ENCODE assay signal across 1 cellular context in the genomic region with DNA sequence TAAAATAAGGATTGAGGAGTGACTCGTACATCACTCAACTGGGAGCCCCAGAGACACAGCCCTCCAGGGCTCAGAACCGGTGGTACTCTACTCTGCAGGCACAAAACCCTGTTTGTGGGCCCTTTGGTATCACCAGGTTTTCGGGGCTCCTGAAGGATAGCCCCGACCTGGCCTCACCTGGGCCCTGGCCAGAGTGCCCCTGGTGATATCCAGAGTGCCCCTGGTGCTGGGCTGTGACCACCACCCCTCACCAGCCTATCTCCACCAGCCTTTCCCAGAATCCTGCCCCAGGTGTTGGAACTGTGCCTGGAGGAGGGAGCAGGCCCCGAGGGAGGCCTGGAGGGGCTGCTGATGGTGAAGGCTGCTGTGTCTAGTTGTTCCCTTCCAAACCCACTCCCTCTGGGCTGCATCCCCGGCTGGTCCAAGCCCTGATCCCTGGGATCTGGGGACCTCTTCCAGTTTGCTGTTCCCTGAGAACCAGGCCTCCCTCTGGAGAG.
TF ChIP-seq lines count a peak whose summit lies in the region.

No MANE protein-coding gene starts in this region.

TF ChIP-seq in WTC11, 78 proteins besides CTCF, POLR2A, EP300 and RAD21 (continued from another document):
- TF ChIP-seq, protein P1, sequence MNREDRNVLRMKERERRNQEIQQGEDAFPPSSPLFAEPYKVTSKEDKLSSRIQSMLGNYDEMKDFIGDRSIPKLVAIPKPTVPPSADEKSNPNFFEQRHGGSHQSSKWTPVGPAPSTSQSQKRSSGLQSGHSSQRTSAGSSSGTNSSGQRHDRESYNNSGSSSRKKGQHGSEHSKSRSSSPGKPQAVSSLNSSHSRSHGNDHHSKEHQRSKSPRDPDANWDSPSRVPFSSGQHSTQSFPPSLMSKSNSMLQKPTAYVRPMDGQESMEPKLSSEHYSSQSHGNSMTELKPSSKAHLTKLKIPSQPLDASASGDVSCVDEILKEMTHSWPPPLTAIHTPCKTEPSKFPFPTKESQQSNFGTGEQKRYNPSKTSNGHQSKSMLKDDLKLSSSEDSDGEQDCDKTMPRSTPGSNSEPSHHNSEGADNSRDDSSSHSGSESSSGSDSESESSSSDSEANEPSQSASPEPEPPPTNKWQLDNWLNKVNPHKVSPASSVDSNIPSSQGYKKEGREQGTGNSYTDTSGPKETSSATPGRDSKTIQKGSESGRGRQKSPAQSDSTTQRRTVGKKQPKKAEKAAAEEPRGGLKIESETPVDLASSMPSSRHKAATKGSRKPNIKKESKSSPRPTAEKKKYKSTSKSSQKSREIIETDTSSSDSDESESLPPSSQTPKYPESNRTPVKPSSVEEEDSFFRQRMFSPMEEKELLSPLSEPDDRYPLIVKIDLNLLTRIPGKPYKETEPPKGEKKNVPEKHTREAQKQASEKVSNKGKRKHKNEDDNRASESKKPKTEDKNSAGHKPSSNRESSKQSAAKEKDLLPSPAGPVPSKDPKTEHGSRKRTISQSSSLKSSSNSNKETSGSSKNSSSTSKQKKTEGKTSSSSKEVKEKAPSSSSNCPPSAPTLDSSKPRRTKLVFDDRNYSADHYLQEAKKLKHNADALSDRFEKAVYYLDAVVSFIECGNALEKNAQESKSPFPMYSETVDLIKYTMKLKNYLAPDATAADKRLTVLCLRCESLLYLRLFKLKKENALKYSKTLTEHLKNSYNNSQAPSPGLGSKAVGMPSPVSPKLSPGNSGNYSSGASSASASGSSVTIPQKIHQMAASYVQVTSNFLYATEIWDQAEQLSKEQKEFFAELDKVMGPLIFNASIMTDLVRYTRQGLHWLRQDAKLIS (CRISPR knock-in tag; IDR thresholded peaks at IDR 0.05; ENCODE audit: borderline replicate concordance), result no peak
